Comparison of ENCODE assay signal across 1 cellular context in the genomic region with DNA sequence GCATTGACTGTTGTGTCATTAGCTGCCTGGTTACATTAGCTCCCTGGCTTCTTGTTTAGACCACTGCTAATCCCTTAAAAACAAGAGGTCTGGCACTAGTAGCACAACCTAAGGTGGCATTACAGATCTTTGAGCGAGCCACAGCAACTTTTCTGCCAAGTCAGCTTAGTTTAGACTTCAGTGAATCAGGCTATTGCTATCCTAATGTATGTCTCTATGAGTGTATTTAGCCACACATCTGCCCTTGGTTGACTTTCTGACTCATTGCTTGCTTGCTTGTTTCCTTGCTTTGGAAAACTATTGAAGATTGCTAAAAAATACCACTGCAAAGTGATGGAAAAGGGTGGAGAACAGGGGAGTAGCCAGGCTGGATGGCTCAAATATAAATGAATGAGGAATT.
TF ChIP-seq lines count a peak whose summit lies in the region.

No MANE protein-coding gene starts in this region.

TF ChIP-seq in K562, 482 proteins besides CTCF, POLR2A, EP300 and RAD21:
- peak; percentile 85 for TF ChIP-seq C11orf30 (IDR thresholded peaks at IDR 0.05; ENCODE audit: low read depth)
- no peak for TF ChIP-seq ZNF76 (CRISPR knock-in tag; IDR thresholded peaks at IDR 0.05; ENCODE audit: borderline replicate concordance)
- TF ChIP-seq ZNF316 (IDR thresholded peaks at IDR 0.05) = peak; percentile 86
- peak; percentile 72; the same call in 1 of the 2 replicates for TF ChIP-seq MAFK (IDR thresholded peaks at IDR 0.05; ENCODE audit: low read length)
- TF ChIP-seq, protein P1, sequence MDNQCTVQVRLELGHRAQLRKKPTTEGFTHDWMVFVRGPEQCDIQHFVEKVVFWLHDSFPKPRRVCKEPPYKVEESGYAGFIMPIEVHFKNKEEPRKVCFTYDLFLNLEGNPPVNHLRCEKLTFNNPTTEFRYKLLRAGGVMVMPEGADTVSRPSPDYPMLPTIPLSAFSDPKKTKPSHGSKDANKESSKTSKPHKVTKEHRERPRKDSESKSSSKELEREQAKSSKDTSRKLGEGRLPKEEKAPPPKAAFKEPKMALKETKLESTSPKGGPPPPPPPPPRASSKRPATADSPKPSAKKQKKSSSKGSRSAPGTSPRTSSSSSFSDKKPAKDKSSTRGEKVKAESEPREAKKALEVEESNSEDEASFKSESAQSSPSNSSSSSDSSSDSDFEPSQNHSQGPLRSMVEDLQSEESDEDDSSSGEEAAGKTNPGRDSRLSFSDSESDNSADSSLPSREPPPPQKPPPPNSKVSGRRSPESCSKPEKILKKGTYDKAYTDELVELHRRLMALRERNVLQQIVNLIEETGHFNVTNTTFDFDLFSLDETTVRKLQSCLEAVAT (IDR thresholded peaks at IDR 0.05) = no peak
- TF ChIP-seq, protein P2, sequence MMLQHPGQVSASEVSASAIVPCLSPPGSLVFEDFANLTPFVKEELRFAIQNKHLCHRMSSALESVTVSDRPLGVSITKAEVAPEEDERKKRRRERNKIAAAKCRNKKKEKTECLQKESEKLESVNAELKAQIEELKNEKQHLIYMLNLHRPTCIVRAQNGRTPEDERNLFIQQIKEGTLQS (IDR thresholded peaks at IDR 0.05) = peak; percentile 18; the same call in 1 of the 2 replicates
- TF ChIP-seq, protein P2 (CRISPR knock-in tag; conservative IDR thresholded peaks at IDR 0.05) = no peak
- 0 out of 2 replicates have a peak, but pooled peaks have one; percentile 61 for TF ChIP-seq MAFF (IDR thresholded peaks at IDR 0.05; ENCODE audit: low read length)
- TF ChIP-seq FOSL1 (tag; conservative IDR thresholded peaks at IDR 0.05) = peak; percentile 50
TF ChIP-seq in K562: peak in this region for 6.
